1 cellular context compared by ENCODE assay signal in genomic region chr6:139044250-139044649, GRCh38.
TF ChIP-seq lines count a peak whose summit lies in the region.

No MANE protein-coding gene starts in this region.

TF ChIP-seq in HEK293, 187 proteins besides CTCF, POLR2A, EP300 and RAD21 (continued from another document):
- TF ChIP-seq PRDM10 (tag by site-specific recombination; IDR thresholded peaks at IDR 0.05) (peak; percentile 77), ATF2 (tag by site-specific recombination; IDR thresholded peaks at IDR 0.05; ENCODE audit: low read depth) (no peak), ZNF292 (tag by site-specific recombination; IDR thresholded peaks at IDR 0.05; ENCODE audit: borderline replicate concordance, low read depth) (no peak), ZEB2 (tag by site-specific recombination; IDR thresholded peaks at IDR 0.05) (no peak)
TF ChIP-seq in HEK293: peak in this region for 1.
